In the genomic region with DNA sequence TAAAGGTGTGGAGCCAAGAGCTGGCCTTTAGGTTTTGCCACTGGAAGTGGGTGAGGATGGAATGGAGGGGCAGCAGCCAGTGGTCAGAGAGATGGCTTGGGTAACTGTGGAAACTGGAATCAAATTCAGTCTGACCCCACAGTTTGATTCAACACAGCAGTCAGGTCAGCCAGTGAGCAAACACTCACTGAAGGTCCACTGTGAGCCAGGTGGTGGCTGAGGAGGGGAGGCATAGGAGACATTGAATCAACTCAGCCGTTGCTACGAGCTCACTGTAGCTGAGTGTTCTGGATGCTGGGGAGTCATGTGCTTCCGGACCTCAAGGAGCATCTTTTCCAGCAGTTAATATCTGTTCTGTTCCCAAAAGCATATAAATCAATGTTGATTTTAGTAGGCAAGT, we compare ENCODE assay signal across 18 cellular contexts.
"Had no signal": no experiment of that assay in that cellular context is flagged by ENCODE, and none has a peak within 500 bp of the region (broad histone marks: within the 10 kb centered on the region; RNA-seq: fewer than 3 reads in every experiment).

No MANE protein-coding gene starts in this region.

- H3K27me3 ChIP-seq: heart right ventricle, testis had no signal

- H3K27ac ChIP-seq: coronary artery, psoas muscle, testis had no signal

- H3K4me3 ChIP-seq: coronary artery, heart right ventricle, psoas muscle, testis had no signal

- DNase-seq: activated CD4-positive, alpha-beta T cell treated with anti-CD3 and anti-CD28 coated beads for 4 hours; activated CD8-positive, alpha-beta memory T cell treated with anti-CD3 and anti-CD28 coated beads, Interleukin-2, amount 50 U/mL, for 4 hours; activated CD8-positive, alpha-beta T cell treated with anti-CD3 and anti-CD28 coated beads for 36 hours; activated gamma-delta T cell; activated T-cell treated with anti-CD3 and anti-CD28 coated beads, Interleukin-2, amount 50 U/mL, for 48 hours; amniotic stem cell; effector memory CD4-positive, alpha-beta T cell; foreskin melanocyte; heart right ventricle; left ventricle myocardium superior; mesendoderm; psoas muscle; stimulated activated CD4-positive, alpha-beta T cell treated with anti-CD3 and anti-CD28 coated beads, Interleukin-1b, Interleukin-23, amount 100 ng/mL, for 48 hours; stimulated activated naive CD8-positive, alpha-beta T cell treated with anti-CD3 and anti-CD28 coated beads, Interleukin-15, amount 100 ng/mL, for 72 hours; testis had no signal

- ATAC-seq: activated CD8-positive, alpha-beta T cell treated with anti-CD3 and anti-CD28 coated beads for 36 hours; activated naive CD4-positive, alpha-beta T cell treated with anti-CD3 and anti-CD28 coated beads, Interleukin-2, amount 50 U/mL, for 72 hours; heart right ventricle; left ventricle myocardium superior; natural killer cell treated with Interleukin-12 subunit alpha and Interleukin-12 subunit beta and Interleukin-15 and Interleukin-18, amount 100 ng/mL, for 72 hours; psoas muscle; stimulated activated naive CD8-positive, alpha-beta T cell treated with anti-CD3 and anti-CD28 coated beads, Interleukin-15, amount 100 ng/mL, for 72 hours had no signal

- H3K9me3 ChIP-seq: heart right ventricle, psoas muscle, testis had no signal
